Comparison of ENCODE assay signal across 1 cellular context in genomic region chr12:130970165-130970907, GRCh38.
TF ChIP-seq lines count a peak whose summit lies in the region.

No MANE protein-coding gene starts in this region.

TF ChIP-seq in H1, 55 proteins besides CTCF, POLR2A, EP300 and RAD21:
- TF ChIP-seq CEBPB (IDR thresholded peaks at IDR 0.05; ENCODE audit: low read depth, low read length) (0 out of 2 replicates have a peak, but pooled peaks have one; percentile 10), CBX5 (IDR thresholded peaks at IDR 0.05; ENCODE audit: low read depth, low read length) (no peak)
